In the genomic region with DNA sequence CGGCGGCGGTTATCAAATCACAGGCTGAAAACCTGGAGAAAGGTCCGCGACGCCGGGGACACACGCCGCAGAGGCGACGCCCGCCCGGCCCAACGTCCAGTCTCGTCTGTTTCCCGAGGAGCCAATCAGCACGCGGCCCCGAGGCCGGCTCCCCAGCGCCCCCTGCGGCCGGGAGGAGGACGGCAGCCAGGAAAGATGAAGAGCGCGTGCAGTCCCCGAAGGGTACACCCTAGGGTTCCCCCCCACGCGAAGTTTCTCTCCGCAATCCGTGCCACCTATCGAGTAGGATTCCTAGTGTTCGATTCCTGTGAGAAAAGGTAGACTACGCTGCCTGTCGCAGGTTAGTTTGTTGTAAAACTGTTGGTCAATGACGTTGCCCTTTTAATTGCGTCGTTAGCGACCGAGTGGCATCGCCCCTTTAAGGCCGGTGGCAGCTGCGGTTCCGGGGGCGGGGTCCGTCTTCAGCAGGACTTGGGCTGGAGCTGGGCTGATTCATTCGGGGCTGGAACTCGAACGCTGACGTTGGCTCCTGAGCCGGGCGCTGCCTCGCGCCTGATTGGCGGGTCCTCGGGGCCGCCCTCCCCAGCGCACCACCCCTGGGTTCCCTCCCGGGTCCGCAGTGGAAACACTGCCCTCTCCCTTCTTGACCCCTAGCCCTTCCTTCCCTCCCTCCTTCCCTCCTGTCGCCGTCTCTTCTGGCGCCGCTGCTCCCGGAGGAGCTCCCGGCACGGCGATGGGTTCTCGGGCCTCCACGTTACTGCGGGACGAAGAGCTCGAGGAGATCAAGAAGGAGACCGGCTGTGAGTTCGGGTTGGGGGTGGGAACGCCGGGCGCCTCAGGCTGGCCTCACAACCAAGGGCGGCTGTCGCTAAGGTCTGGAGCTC, we compare ENCODE assay signal across 1 cellular context.
TF ChIP-seq lines count a peak whose summit lies in the region.

Gene CHP1, plus strand, starts transcription at position 619 of the 884 bp plus-strand sequence. Its CDS starts 115 bp downstream, at position 734.
A gene with protein sequence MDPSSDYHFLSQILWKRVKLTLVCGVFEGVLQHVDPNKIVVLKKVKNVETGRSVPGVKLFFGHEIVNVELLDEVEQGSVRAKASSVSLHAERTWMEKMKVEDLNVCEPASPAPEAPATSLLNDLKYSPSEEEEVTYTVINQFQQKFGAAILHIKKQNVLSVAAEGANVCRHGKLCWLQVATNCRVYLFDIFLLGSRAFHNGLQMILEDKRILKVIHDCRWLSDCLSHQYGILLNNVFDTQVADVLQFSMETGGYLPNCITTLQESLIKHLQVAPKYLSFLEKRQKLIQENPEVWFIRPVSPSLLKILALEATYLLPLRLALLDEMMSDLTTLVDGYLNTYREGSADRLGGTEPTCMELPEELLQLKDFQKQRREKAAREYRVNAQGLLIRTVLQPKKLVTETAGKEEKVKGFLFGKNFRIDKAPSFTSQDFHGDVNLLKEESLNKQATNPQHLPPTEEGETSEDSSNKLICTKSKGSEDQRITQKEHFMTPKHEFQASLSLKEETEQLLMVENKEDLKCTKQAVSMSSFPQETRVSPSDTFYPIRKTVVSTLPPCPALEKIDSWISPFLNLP (minus strand): TSS at position 108 of the 884 bp plus-strand sequence. CDS start 4,182 bp downstream, outside the sequence.

TF ChIP-seq in K562, 482 proteins besides CTCF, POLR2A, EP300 and RAD21 (continued from another document and continues in another):
- TF ChIP-seq, protein P1, sequence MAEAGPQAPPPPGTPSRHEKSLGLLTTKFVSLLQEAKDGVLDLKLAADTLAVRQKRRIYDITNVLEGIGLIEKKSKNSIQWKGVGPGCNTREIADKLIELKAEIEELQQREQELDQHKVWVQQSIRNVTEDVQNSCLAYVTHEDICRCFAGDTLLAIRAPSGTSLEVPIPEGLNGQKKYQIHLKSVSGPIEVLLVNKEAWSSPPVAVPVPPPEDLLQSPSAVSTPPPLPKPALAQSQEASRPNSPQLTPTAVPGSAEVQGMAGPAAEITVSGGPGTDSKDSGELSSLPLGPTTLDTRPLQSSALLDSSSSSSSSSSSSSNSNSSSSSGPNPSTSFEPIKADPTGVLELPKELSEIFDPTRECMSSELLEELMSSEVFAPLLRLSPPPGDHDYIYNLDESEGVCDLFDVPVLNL (CRISPR knock-in tag; IDR thresholded peaks at IDR 0.05; ENCODE audit: low read depth), result 0 out of 2 replicates have a peak, but pooled peaks have one; percentile 10
- TF ChIP-seq CEBPB (tag; IDR thresholded peaks at IDR 0.05) (no peak), STAG1 (CRISPR knock-in tag; IDR thresholded peaks at IDR 0.05; ENCODE audit: borderline replicate concordance) (0 out of 2 replicates have a peak, but pooled peaks have one; percentile 39), IRF1 (CRISPR knock-in tag; IDR thresholded peaks at IDR 0.05; ENCODE audit: borderline replicate concordance) (peak; percentile 91; the same call in 1 of the 2 replicates), CBX1 (IDR thresholded peaks at IDR 0.05; ENCODE audit: low read depth) (peak; percentile 87), KLF6 (CRISPR knock-in tag; IDR thresholded peaks at IDR 0.05; ENCODE audit: borderline replicate concordance) (no peak), MCM7 (IDR thresholded peaks at IDR 0.05) (no peak), TAF7 (tag; IDR thresholded peaks at IDR 0.05) (peak; percentile 63), RBM15 (IDR thresholded peaks at IDR 0.05; ENCODE audit: insufficient read depth, low read length) (no peak), BCLAF1 (IDR thresholded peaks at IDR 0.05; ENCODE audit: borderline replicate concordance in 1 of 2, control insufficient read depth in 1 of 2, low read depth in 2 of 2, low read length in 1 of 2) (peak in 1 of 2 experiments; percentile 30; a peak in 1 of 4 replicates), ZC3H8 (IDR thresholded peaks at IDR 0.05) (no peak), RBM17 (IDR thresholded peaks at IDR 0.05; ENCODE audit: borderline replicate concordance, low read depth, low read length) (no peak), BDP1 (IDR thresholded peaks at IDR 0.05; ENCODE audit: insufficient read depth, insufficient read length) (no peak), ZNF696 (CRISPR knock-in tag; conservative IDR thresholded peaks at IDR 0.05) (no peak), ZNF830 (CRISPR knock-in tag; IDR thresholded peaks at IDR 0.05) (no peak; the same call in 1 of the 2 replicates), ATF2 (CRISPR knock-in tag; IDR thresholded peaks at IDR 0.05) (no peak), ARID1B (IDR thresholded peaks at IDR 0.05) (peak; percentile 47; the same call in 1 of the 2 replicates), POLR2AphosphoS5 (IDR thresholded peaks at IDR 0.05; ENCODE audit: control insufficient read depth, insufficient read depth, low read depth, low read length) (peak; percentile 27; the same call in 1 of the 2 replicates), KLF1 (tag; IDR thresholded peaks at IDR 0.05) (peak; percentile 72; the same call in 1 of the 2 replicates), POLR2G (IDR thresholded peaks at IDR 0.05; ENCODE audit: low read depth, low read length) (peak; percentile 98), ZNF224 (CRISPR knock-in tag; IDR thresholded peaks at IDR 0.05) (peak; percentile 90), SMARCB1 (IDR thresholded peaks at IDR 0.05; ENCODE audit: insufficient read length, low read depth) (no peak), ASH1L (IDR thresholded peaks at IDR 0.05; ENCODE audit: borderline replicate concordance, low read depth, partially characterized antibody) (peak; percentile 62), WHSC1 (IDR thresholded peaks at IDR 0.05; ENCODE audit: low read length) (no peak), ZNF146 (CRISPR knock-in tag; IDR thresholded peaks at IDR 0.05; ENCODE audit: unreplicated experiment) (no peak), TAF15 (IDR thresholded peaks at IDR 0.05; ENCODE audit: low read depth, low read length) (no peak), CUX1 (CRISPR knock-in tag; IDR thresholded peaks at IDR 0.05) (no peak), MEIS2 (IDR thresholded peaks at IDR 0.05; ENCODE audit: partially characterized antibody) (peak; percentile 75), TSC22D4 (tag; IDR thresholded peaks at IDR 0.05) (no peak)
- TF ChIP-seq, protein P2, sequence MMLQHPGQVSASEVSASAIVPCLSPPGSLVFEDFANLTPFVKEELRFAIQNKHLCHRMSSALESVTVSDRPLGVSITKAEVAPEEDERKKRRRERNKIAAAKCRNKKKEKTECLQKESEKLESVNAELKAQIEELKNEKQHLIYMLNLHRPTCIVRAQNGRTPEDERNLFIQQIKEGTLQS (IDR thresholded peaks at IDR 0.05), result peak; percentile 52; the same call in 1 of the 2 replicates
- TF ChIP-seq, protein P2 (CRISPR knock-in tag; conservative IDR thresholded peaks at IDR 0.05), result peak; percentile 87; the same call in 1 of the 2 replicates
- TF ChIP-seq, protein P3, sequence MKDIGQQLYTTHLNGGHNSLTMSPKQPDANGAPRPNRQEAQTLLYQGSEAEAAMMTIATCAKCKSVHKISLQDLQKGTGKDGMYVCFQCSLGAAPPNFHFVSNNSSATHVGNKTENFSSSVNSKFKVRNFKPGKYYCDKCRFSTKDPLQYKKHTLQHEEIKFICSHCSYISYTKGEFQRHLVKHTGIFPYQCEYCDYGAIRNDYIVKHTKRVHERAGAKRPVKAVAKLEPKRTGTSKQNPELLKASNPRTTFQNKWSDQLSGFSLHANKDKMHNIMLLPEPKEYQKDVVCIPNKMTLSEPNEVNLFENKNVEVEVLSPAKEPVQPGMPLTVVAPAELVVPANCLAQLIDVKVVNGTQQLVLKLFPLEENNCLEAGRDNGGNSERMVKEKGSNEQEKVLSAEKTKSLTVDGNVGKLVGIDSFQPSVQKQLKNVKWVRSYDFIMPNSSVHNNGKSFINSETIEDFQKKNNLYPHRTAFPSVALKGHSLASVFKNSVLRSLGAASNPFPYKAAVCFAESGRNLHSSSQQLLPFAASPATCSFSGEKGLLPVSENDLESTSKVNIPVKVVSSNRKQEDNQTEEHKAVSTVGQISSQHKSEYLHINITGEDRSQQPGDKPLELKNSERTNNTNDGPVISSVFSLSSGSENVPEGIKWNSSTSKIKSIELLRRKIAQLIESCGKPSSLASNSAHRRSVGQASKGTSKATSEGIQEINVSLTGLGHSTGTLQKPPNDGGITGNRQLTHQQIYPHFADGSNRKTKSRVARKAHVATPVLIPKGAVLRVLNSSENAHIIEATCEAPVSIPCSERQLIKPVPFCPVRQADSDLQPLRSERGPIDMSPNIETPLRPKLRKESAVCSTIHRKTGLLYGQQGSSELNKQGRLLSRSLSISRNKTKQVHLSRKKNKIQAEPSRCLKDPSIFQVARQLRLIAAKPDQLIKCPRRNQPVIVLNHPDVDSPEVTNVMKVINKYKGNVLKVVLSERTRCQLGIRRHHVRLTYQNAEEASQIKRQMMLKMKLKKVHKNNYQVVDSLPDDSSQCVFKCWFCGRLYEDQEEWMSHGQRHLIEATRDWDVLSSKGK (CRISPR knock-in tag; IDR thresholded peaks at IDR 0.05), result no peak
